Comparison of ENCODE assay signal across 15 cellular contexts in the genomic region with DNA sequence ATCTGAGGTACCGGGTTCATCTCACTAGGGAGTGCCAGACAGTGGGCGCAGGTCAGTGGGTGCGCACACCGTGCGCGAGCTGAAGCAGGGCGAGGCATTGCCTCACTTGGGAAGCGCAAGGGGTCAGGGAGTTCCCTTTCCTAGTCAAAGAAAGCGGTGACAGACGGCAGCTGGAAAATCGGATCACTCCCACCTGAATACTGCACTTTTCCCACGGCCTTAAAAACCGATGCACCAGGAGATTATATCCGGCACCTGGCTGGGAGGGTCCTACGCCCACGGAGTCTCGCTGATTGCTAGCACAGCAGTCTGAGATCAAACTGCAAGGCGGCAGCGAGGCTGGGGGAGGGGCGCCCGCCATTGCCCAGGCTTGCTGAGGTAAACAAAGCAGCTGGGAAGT. TPM values are rescaled to one million over a fixed set of nuclear protein-coding genes. Genes with fewer than 3 reads are reported as not detected.
DNase-seq lines count a peak whose midpoint lies in the region; ATAC-seq, FAIRE-seq and TF ChIP-seq lines count a peak whose summit lies in the region.
"Not testable (repeated sequence)": the region's sequence is repeated elsewhere in the genome, so short reads cannot be mapped to it uniquely, and the experiment has no call there.
"Had no signal": no experiment of that assay in that cellular context is flagged by ENCODE, and none has a peak within 500 bp of the region (broad histone marks: within the 10 kb centered on the region; RNA-seq: fewer than 3 reads in every experiment).

No MANE protein-coding gene starts in this region.

- not testable (repeated sequence) for H3F3A ChIP-seq in GM23338 (replicated peaks; ENCODE audit: low read depth)

- H2BK120ac ChIP-seq in H1 (replicated peaks; ENCODE audit: low read depth, low read length) = not testable (repeated sequence)

- CTCF ChIA-PET in H1 (lab: Charles Lee; ENCODE audit: partially characterized antibody) = interaction anchor here (1.0 to 2.3 kb wide), 3 partner anchors 63 to 107 kb away, joined by 3 to 7 read pairs (median 4); no protein-coding TSS in a partner anchor

- not testable (repeated sequence) for H3K27me3 ChIP-seq in GM23338 (ENCODE audit: insufficient read depth); H1 (replicated peaks in 1 of 4; ENCODE audit: control insufficient read depth in 3 of 4, extremely low read depth in 1 of 4, insufficient read depth in 3 of 4, low read length in 3 of 4); iPS-15b (ENCODE audit: control insufficient read depth, insufficient read depth, low read length)

- TF ChIP-seq RAD21 in H1 (IDR thresholded peaks at IDR 0.05 in 1 of 2, conservative IDR thresholded peaks at IDR 0.05 in 1 of 2; ENCODE audit: low read depth in 2 of 2, low read length in 2 of 2) = not testable (repeated sequence)

- H2BK20ac ChIP-seq in H1 (ENCODE audit: low read length) = not testable (repeated sequence)

- H3K4me3 Mint-ChIP-seq in GM23338 = peak overlapping the region; percentile 52
- H3K4me3 Mint-ChIP-seq in nephron progenitor cell = peak overlapping the region; percentile 58
- peak overlapping the region; percentile 66 for H3K4me3 Mint-ChIP-seq in type B pancreatic cell

- H3K79me1 ChIP-seq in H1 (ENCODE audit: low read depth, low read length) = not testable (repeated sequence)

- H3K27ac ChIP-seq in GM23338 (ENCODE audit: low read depth); H1 (ENCODE audit: low read depth, low read length): not testable (repeated sequence)

- H3K9me2 ChIP-seq in GM23338 (ENCODE audit: insufficient read depth) = not testable (repeated sequence)

- H3K4ac ChIP-seq in H1 (replicated peaks; ENCODE audit: insufficient read length, low read depth, low read length) = not testable (repeated sequence)

- H3K4me3 ChIP-seq in GM23338 (peak overlapping the region; percentile 45; the same call in 1 of the 2 replicates), H1 (ENCODE audit: extremely low read depth in 1 of 4, insufficient read depth in 2 of 4, low read depth in 3 of 4, low read length in 4 of 4) (peak overlapping the region in 3 of 4 experiments; percentile 2 to 56 (median 47); a peak in 5 of 8 replicates), iPS-15b (ENCODE audit: low read depth, low read length) (peak overlapping the region; percentile 45)

- not testable (repeated sequence) for H3K27me3 Mint-ChIP-seq in GM23338 (ENCODE audit: insufficient read depth, low read depth, poor library complexity); nephron progenitor cell (ENCODE audit: low read depth, poor library complexity); type B pancreatic cell

- H3K27ac Mint-ChIP-seq in GM23338, nephron progenitor cell, type B pancreatic cell: not testable (repeated sequence)

- TF ChIP-seq CTCF in GM23338 (conservative IDR thresholded peaks at IDR 0.05; ENCODE audit: low read depth in 2 of 2); H1 (IDR thresholded peaks at IDR 0.05; ENCODE audit: control extremely low read depth in 1 of 3, insufficient read depth in 1 of 3, low read depth in 1 of 3, low read length in 3 of 3); nephron progenitor cell (IDR thresholded peaks at IDR 0.05); type B pancreatic cell (conservative IDR thresholded peaks at IDR 0.05): not testable (repeated sequence)

- H3K23me2 ChIP-seq in H1 (ENCODE audit: low read depth, low read length) = not testable (repeated sequence)

- H3K36me3 ChIP-seq in GM23338 (ENCODE audit: insufficient read depth); H1 (ENCODE audit: control insufficient read depth in 2 of 4, insufficient read depth in 4 of 4, low read length in 3 of 4); iPS-15b (ENCODE audit: control insufficient read depth, insufficient read depth, low read length): not testable (repeated sequence)

- TF ChIP-seq EP300 in H1 (IDR thresholded peaks at IDR 0.05; ENCODE audit: borderline replicate concordance in 1 of 2, low read depth in 2 of 2, low read length in 2 of 2) = not testable (repeated sequence)

- not testable (repeated sequence) for H2AK5ac ChIP-seq in H1 (ENCODE audit: low read depth, low read length)

- H4K5ac ChIP-seq in H1 (ENCODE audit: insufficient read length, low read depth, low read length) = peak overlapping the region; percentile 29

- H3K36me3 Mint-ChIP-seq in GM23338 (ENCODE audit: low read depth); nephron progenitor cell (ENCODE audit: low read depth); type B pancreatic cell: not testable (repeated sequence)

- H3K9me3 ChIP-seq in H1 (ENCODE audit: insufficient read depth in 2 of 2, low read depth in 1 of 2, low read length in 1 of 2); iPS-15b (ENCODE audit: control insufficient read depth, insufficient read depth, low read length): not testable (repeated sequence)

- not testable (repeated sequence) for H2AFZ ChIP-seq in GM23338
- H2AFZ ChIP-seq in H1 (ENCODE audit: low read length) = peak overlapping the region; percentile 62

- H3K23ac ChIP-seq in H1 (ENCODE audit: insufficient read length) = not testable (repeated sequence)

- WGBS in H1 (ENCODE audit: extremely low coverage in 1 of 2, insufficient coverage in 1 of 2, insufficient read length in 1 of 2, insufficient replicate concordance in 2 of 2, low coverage in 1 of 2, low lambda C conversion rate in 2 of 2, missing lambda C conversion rate in 1 of 2), 2 experiments = 54% methylated on average over 14 of the region's 21 CpGs; no CpG with 5 or more reads in 1 of the 2 experiments

- DNase-seq in GM23338 (ENCODE audit: low spot score) (peak; percentile 5), NCI-H1105 treated with DMSO at 0.1 percent for 48 hours (lab: John Stamatoyannopoulos, UW) (peak; percentile 33), NCI-H2227 treated with DMSO at 0.1 percent for 48 hours (lab: John Stamatoyannopoulos, UW) (peak; percentile 26), NCI-H82 (lab: John Stamatoyannopoulos, UW) (peak; percentile 66), H1 (ENCODE audit: low read depth in 1 of 2, low spot score in 2 of 2) (peak in 1 of 2 experiments; percentile 53)
- not testable (repeated sequence) for DNase-seq in nephron progenitor cell; type B pancreatic cell (ENCODE audit: extremely low spot score, unreplicated experiment)

- H2BK12ac ChIP-seq in H1 (ENCODE audit: low read depth, low read length) = not testable (repeated sequence)

- not testable (repeated sequence) for FAIRE-seq in H1 (lab: Jason Lieb, UNC)

- H4K91ac ChIP-seq in H1 (replicated peaks; ENCODE audit: insufficient read length, low read length) = not testable (repeated sequence)

- not testable (repeated sequence) for H3K79me2 ChIP-seq in GM23338 (replicated peaks; ENCODE audit: insufficient read depth); H1 (ENCODE audit: control insufficient read depth in 1 of 2, insufficient read depth in 2 of 2, low read length in 2 of 2)

- H3K4me2 ChIP-seq in GM23338 (peak overlapping the region; percentile 51; the same call in 1 of the 2 replicates), H1 (ENCODE audit: insufficient read depth in 1 of 2, low read depth in 2 of 2, low read length in 2 of 2) (peak overlapping the region; percentile 38 to 67; a peak in 3 of 4 replicates)

- not testable (repeated sequence) for H3K4me1 Mint-ChIP-seq in GM23338; nephron progenitor cell; type B pancreatic cell (ENCODE audit: unreplicated experiment)

- H3K14ac ChIP-seq in H1 (ENCODE audit: insufficient read length) = not testable (repeated sequence)

- POLR2A ChIA-PET in H1 (lab: Charles Lee; ENCODE audit: partially characterized antibody) = interaction anchor here (1.2 kb wide), 1 partner anchor 14 kb away, joined by 4 read pairs; no protein-coding TSS in a partner anchor

- H3K9me3 Mint-ChIP-seq in GM23338, type B pancreatic cell: not testable (repeated sequence)
- peaks cover 23% of the 10 kb centered on the region for H3K9me3 Mint-ChIP-seq in nephron progenitor cell

- H4K8ac ChIP-seq in H1 (ENCODE audit: extremely low read depth, insufficient read depth, low read length) = not testable (repeated sequence)

- not testable (repeated sequence) for H2BK5ac ChIP-seq in H1 (ENCODE audit: low read depth, low read length)

- not testable (repeated sequence) for ATAC-seq in GM23338

- H2BK15ac ChIP-seq in H1 (ENCODE audit: low read length) = not testable (repeated sequence)

- not testable (repeated sequence) for H3K4me1 ChIP-seq in GM23338 (ENCODE audit: insufficient read depth); H1 (replicated peaks in 1 of 4; ENCODE audit: control insufficient read depth in 3 of 4, insufficient read depth in 4 of 4, low read length in 3 of 4); iPS-15b (ENCODE audit: control insufficient read depth, insufficient read depth, low read length)

- TF ChIP-seq POLR2A in H1 (IDR thresholded peaks at IDR 0.05; ENCODE audit: control extremely low read depth in 1 of 2, low read depth in 2 of 2, low read length in 2 of 2) = not testable (repeated sequence)

- H3K18ac ChIP-seq in H1 (ENCODE audit: extremely low read depth, low read length) = not testable (repeated sequence)

- H3K56ac ChIP-seq in H1 (replicated peaks; ENCODE audit: insufficient read length, low read depth, low read length) = not testable (repeated sequence)

- H4K20me1 ChIP-seq in GM23338 (replicated peaks; ENCODE audit: insufficient read depth); H1 (replicated peaks in 1 of 2; ENCODE audit: control insufficient read depth in 1 of 2, insufficient read depth in 2 of 2, low read length in 2 of 2): not testable (repeated sequence)

- peak overlapping the region in 1 of 4 experiments; percentile 75; a peak in 2 of 7 replicates for H3K9ac ChIP-seq in H1 (replicated peaks in 1 of 4; ENCODE audit: extremely low read depth in 1 of 4, low read depth in 3 of 4, low read length in 3 of 4)
- not testable (repeated sequence) for H3K9ac ChIP-seq in iPS-15b (ENCODE audit: low read depth, low read length)

RNA-seq across cellular contexts. Expression of gene OR52B2, which starts 26.4 kb away (rescaled TPM):
- total RNA-seq in GM23338 (2014; rRNA removed; shearing (Covaris generic)) = not detected in 2 replicates
- not detected in 2 replicates for polyA plus RNA-seq in GM23338 (2016; fragmentation: Nextera tagmentation; extraction: Ambion mirVana)
- total RNA-seq in H1 (2021; fragmentation: NEBNext Ultra II Directional; extraction: Animal tissue kit (Norgen Biotek cat#: 25700)) = not detected in 2 replicates
- polyA plus RNA-seq in H1 (2011; rRNA removed) = 0.15 TPM in 1 of 2 replicates, not detected in the other
- polyA plus RNA-seq in H1 (2011; cell fraction: cytosol; rRNA removed) = not detected
- 0.14 TPM for polyA plus RNA-seq in H1 (2011; cell fraction: nucleus; rRNA removed)
- not detected in 4 replicates for polyA plus RNA-seq in H1 (2012, experiment 1 of 2)
- not detected for polyA plus RNA-seq in H1 (2012, experiment 2 of 2)
- not detected for polyA plus RNA-seq in H1 (2013, experiment 1 of 2)
- not detected for polyA plus RNA-seq in H1 (2013, experiment 2 of 2)
- polyA minus RNA-seq in H1 (2011; rRNA and poly(A)+ RNA removed) = 1.8 and 2.7 TPM in 2 replicates
- not detected for polyA minus RNA-seq in H1 (2011; cell fraction: cytosol; rRNA and poly(A)+ RNA removed)
- 1.00 TPM for polyA minus RNA-seq in H1 (2011; cell fraction: nucleus; rRNA and poly(A)+ RNA removed)
- total RNA-seq in type B pancreatic cell (ENCODE audit: low replicate concordance) = not detected in 2 replicates
- total RNA-seq: CD4-positive, CD25-positive, alpha-beta regulatory T cell; G401; IMR-90; OCI-LY7; T-cell had no signal
- polyA plus RNA-seq: BJ; CD4-positive, CD25-positive, alpha-beta regulatory T cell; IMR-90 had no signal

RNA-seq across cellular contexts. Expression of gene OR56B4, which starts 36.3 kb away (rescaled TPM):
- total RNA-seq in GM23338 (2014; rRNA removed; shearing (Covaris generic)) = not detected in 2 replicates
- polyA plus RNA-seq in GM23338 (2016; fragmentation: Nextera tagmentation; extraction: Ambion mirVana) (not detected in 2 replicates), H1 (2011; rRNA removed) (not detected in 2 replicates)
- not detected in 2 replicates for total RNA-seq in H1 (2021; fragmentation: NEBNext Ultra II Directional; extraction: Animal tissue kit (Norgen Biotek cat#: 25700))
- polyA plus RNA-seq in H1 (2011; cell fraction: cytosol; rRNA removed) = not detected
- polyA plus RNA-seq in H1 (2011; cell fraction: nucleus; rRNA removed) = not detected
- 0.16 TPM in 1 of 4 replicates, not detected in the others for polyA plus RNA-seq in H1 (2012, experiment 1 of 2)
- polyA plus RNA-seq in H1 (2012, experiment 2 of 2) = not detected
- not detected for polyA plus RNA-seq in H1 (2013, experiment 1 of 2)
- polyA plus RNA-seq in H1 (2013, experiment 2 of 2) = not detected
- polyA minus RNA-seq in H1 (2011; rRNA and poly(A)+ RNA removed) = not detected in 2 replicates
- not detected for polyA minus RNA-seq in H1 (2011; cell fraction: cytosol; rRNA and poly(A)+ RNA removed)
- not detected for polyA minus RNA-seq in H1 (2011; cell fraction: nucleus; rRNA and poly(A)+ RNA removed)
- total RNA-seq in type B pancreatic cell (ENCODE audit: low replicate concordance) = not detected in 2 replicates
- total RNA-seq: CD4-positive, CD25-positive, alpha-beta regulatory T cell; G401; IMR-90; OCI-LY7; Peyer's patch; T-cell had no signal
- polyA plus RNA-seq: BJ, IMR-90 had no signal

RNA-seq across cellular contexts. Expression of gene OR52W1, which starts 55.3 kb away (rescaled TPM):
- not detected in 2 replicates for total RNA-seq in GM23338 (2014; rRNA removed; shearing (Covaris generic))
- polyA plus RNA-seq in GM23338 (2016; fragmentation: Nextera tagmentation; extraction: Ambion mirVana) (not detected in 2 replicates), H1 (2011; rRNA removed) (not detected in 2 replicates)
- not detected in 2 replicates for total RNA-seq in H1 (2021; fragmentation: NEBNext Ultra II Directional; extraction: Animal tissue kit (Norgen Biotek cat#: 25700))
- polyA plus RNA-seq in H1 (2011; cell fraction: cytosol; rRNA removed) = not detected
- not detected for polyA plus RNA-seq in H1 (2011; cell fraction: nucleus; rRNA removed)
- not detected in 4 replicates for polyA plus RNA-seq in H1 (2012, experiment 1 of 2)
- not detected for polyA plus RNA-seq in H1 (2012, experiment 2 of 2)
- polyA plus RNA-seq in H1 (2013, experiment 1 of 2) = not detected
- polyA plus RNA-seq in H1 (2013, experiment 2 of 2) = not detected
- polyA minus RNA-seq in H1 (2011; rRNA and poly(A)+ RNA removed) = not detected in 2 replicates
- polyA minus RNA-seq in H1 (2011; cell fraction: cytosol; rRNA and poly(A)+ RNA removed) = not detected
- polyA minus RNA-seq in H1 (2011; cell fraction: nucleus; rRNA and poly(A)+ RNA removed) = not detected
- not detected in 2 replicates for total RNA-seq in type B pancreatic cell (ENCODE audit: low replicate concordance)
- total RNA-seq: CD4-positive, CD25-positive, alpha-beta regulatory T cell; G401; IMR-90; OCI-LY7; Peyer's patch; T-cell had no signal
- polyA plus RNA-seq: BJ; CD4-positive, CD25-positive, alpha-beta regulatory T cell; IMR-90 had no signal
